ENCODE assay signal across 8 cellular contexts in genomic region chr1:112508242-112509004, GRCh38. TPM values are rescaled to one million over a fixed set of nuclear protein-coding genes. Genes with fewer than 3 reads are reported as not detected.
DNase-seq lines count a peak whose midpoint lies in the region; TF ChIP-seq lines count a peak whose summit lies in the region.

Gene WNT2B, plus strand, starts transcription at chr1:112508965. Its CDS starts 298 bp downstream, at chr1:112509263.

- no peaks in the 10 kb centered on the region for H3K9me3 ChIP-seq in adrenal gland (replicated peaks in 1 of 3)
- H3K9me3 ChIP-seq in iPS DF 6.9 (ENCODE audit: control insufficient read depth, insufficient read depth, low read length): no peaks in the 10 kb centered on the region
- no peaks in the 10 kb centered on the region for H3K9me3 ChIP-seq in skeletal muscle tissue (ENCODE audit: control insufficient read depth in 3 of 3, low read length in 3 of 3)

- intact Hi-C loops in adrenal gland (cut with DNase I): loop anchor here in 1 of 2 donors (10.0 kb wide), 1 partner anchor 106 kb away; the partner anchor contains the start of genes CAPZA1 and ST7L

- no peak for TF ChIP-seq POLR2A in adrenal gland (IDR thresholded peaks at IDR 0.05)

- H3K4me3 ChIP-seq in HFF-Myc (replicated peaks; ENCODE audit: low read depth, low read length) (peak within 1 kb of the TSS; percentile 42), adrenal gland (peak within 1 kb of the TSS in 3 of 4 donors; percentile 20 to 63 (median 23)), iPS DF 6.9 (ENCODE audit: low read length) (peak within 1 kb of the TSS; percentile 52; the same call in 1 of the 2 replicates), skeletal muscle tissue (ENCODE audit: low read length in 3 of 3) (peak within 1 kb of the TSS; percentile 67 to 75 (median 67))

- 0 to 2% (median 1%) methylated on average over 9 to 71 of the region's 71 CpGs for WGBS in adrenal gland, 4 donors
- no CpG with 5 or more reads among the region's 71 CpGs for WGBS in iPS DF 6.9 (ENCODE audit: insufficient coverage, insufficient read length)

- H3K27ac ChIP-seq in adrenal gland: no peak within 1 kb of the TSS
- no peak within 1 kb of the TSS for H3K27ac ChIP-seq in iPS DF 6.9 (ENCODE audit: low read length)
- no peak within 1 kb of the TSS for H3K27ac ChIP-seq in skeletal muscle tissue (ENCODE audit: low read depth, low read length)

- peaks cover 8 to 24% of the 10 kb centered on the region in 2 donors for H3K4me1 ChIP-seq in adrenal gland (replicated peaks in 1 of 2)
- H3K4me1 ChIP-seq in iPS DF 6.9 (ENCODE audit: control insufficient read depth, insufficient read depth, low read length): 0 out of 2 replicates have a peak, but pooled peaks cover 2% of the 10 kb centered on the region
- peaks cover 9 to 13% (median 9%) of the 10 kb centered on the region in 3 donors for H3K4me1 ChIP-seq in skeletal muscle tissue (ENCODE audit: control insufficient read depth in 3 of 3, insufficient read depth in 3 of 3, low read length in 3 of 3)

- H3K36me3 ChIP-seq in adrenal gland (replicated peaks in 1 of 2): no peaks in the 10 kb centered on the region
- H3K36me3 ChIP-seq in iPS DF 6.9 (ENCODE audit: control insufficient read depth, insufficient read depth, low read length): no peaks in the 10 kb centered on the region; the same call in 1 of the 2 replicates
- H3K36me3 ChIP-seq in skeletal muscle tissue (ENCODE audit: control insufficient read depth in 3 of 3, insufficient read depth in 3 of 3, low read length in 3 of 3): no peaks in the 10 kb centered on the region

- peak; percentile 79 for DNase-seq in D341Med (ENCODE audit: low spot score)
- no peak for DNase-seq in HFF-Myc (ENCODE audit: extremely low read depth, low read depth)
- DNase-seq in T follicular helper cell (ENCODE audit: low read depth): peak; percentile 34
- peak in 1 of 7 donors; percentile 35 for DNase-seq in adrenal gland
- DNase-seq in iPS DF 6.9 (ENCODE audit: low read depth, low spot score): no peak
- DNase-seq in A172 (ENCODE audit: low spot score): no peak
- DNase-seq in H4 (ENCODE audit: low spot score): no peak

- H3K27me3 ChIP-seq in adrenal gland: no peaks in the 10 kb centered on the region
- peaks cover 32% of the 10 kb centered on the region for H3K27me3 ChIP-seq in iPS DF 6.9 (ENCODE audit: control insufficient read depth, insufficient read depth, low read length)
- H3K27me3 ChIP-seq in skeletal muscle tissue (ENCODE audit: control insufficient read depth in 3 of 3, insufficient read depth in 3 of 3, low read length in 3 of 3): peaks cover 36 to 66% (median 50%) of the 10 kb centered on the region in 3 donors

- no peak for TF ChIP-seq CTCF in HFF-Myc (IDR thresholded peaks at IDR 0.05; ENCODE audit: low read depth, low read length, missing control alignments)
- TF ChIP-seq CTCF in adrenal gland (IDR thresholded peaks at IDR 0.05): peak in 1 of 6 experiments; percentile 9

- no peak within 1 kb of the TSS for H3K9ac ChIP-seq in skeletal muscle tissue (ENCODE audit: low read depth in 1 of 3, low read length in 3 of 3)

RNA-seq across cellular contexts. Expression of gene WNT2B, which starts in this region (rescaled TPM):
- total RNA-seq in adrenal gland (1 to 10 TPM in 7 of 8 donors, under 1 TPM in 1; 0.63 to 8.1 (median 2.2) TPM), skeletal muscle tissue (6.3 TPM)
- 1 to 10 TPM; 1.1 to 1.9 (median 1.9) TPM for polyA plus RNA-seq in adrenal gland
- 0.05 TPM in 1 of 2 replicates, not detected in the other for total RNA-seq in A172 (2014; rRNA removed; shearing (Covaris generic))
- total RNA-seq in H4 (2014; rRNA removed; shearing (Covaris generic)): 0.37 and 0.97 TPM in 2 replicates

Comparison
In these comparisons a context has a peak if more than half of its experiments do, and no peak if none do; other contexts are left out.
1. DNase-seq: peak in D341Med (single experiment) and T follicular helper cell (single experiment); none in HFF-Myc (single experiment), iPS DF 6.9 (single experiment), A172 (single experiment) and H4 (single experiment).
2. Peak in every context shown above with its lines, with median percentiles within 50 percentile points of each other: H3K4me3 ChIP-seq.